ENCODE assay signal across 1 cellular context in the genomic region with DNA sequence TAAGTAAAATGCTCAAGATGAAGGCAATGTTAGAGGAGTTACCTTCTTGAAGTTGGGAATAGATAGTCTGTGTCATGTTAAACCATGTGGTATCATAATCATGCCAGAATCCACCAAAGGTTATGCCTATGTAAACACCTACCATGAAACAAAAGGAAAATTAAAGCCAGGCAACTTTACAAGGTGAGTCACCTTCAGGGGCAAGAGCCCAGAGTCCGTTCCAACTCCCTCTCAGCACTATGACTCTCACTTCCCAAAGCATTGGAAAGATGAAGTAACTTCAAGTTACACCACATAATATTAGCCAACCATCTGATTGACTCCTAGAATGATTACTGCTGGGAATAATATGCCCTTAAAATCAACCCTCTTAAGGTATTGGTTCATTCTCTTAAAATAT.
TF ChIP-seq lines count a peak whose summit lies in the region.

No MANE protein-coding gene starts in this region.

TF ChIP-seq in HepG2, 621 proteins besides CTCF, POLR2A, EP300 and RAD21 (continued from another document):
- TF ChIP-seq, protein P1, sequence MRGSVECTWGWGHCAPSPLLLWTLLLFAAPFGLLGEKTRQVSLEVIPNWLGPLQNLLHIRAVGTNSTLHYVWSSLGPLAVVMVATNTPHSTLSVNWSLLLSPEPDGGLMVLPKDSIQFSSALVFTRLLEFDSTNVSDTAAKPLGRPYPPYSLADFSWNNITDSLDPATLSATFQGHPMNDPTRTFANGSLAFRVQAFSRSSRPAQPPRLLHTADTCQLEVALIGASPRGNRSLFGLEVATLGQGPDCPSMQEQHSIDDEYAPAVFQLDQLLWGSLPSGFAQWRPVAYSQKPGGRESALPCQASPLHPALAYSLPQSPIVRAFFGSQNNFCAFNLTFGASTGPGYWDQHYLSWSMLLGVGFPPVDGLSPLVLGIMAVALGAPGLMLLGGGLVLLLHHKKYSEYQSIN (CRISPR knock-in tag; IDR thresholded peaks at IDR 0.05; ENCODE audit: borderline replicate concordance) = no peak
- TF ChIP-seq ELF3 (CRISPR knock-in tag; IDR thresholded peaks at IDR 0.05) (no peak), CEBPB (IDR thresholded peaks at IDR 0.05; ENCODE audit: borderline replicate concordance, low read depth, low read length) (0 out of 2 replicates have a peak, but pooled peaks have one; percentile 55), BORCS8-MEF2B (CRISPR knock-in tag; IDR thresholded peaks at IDR 0.05) (no peak)
- TF ChIP-seq, protein P2, sequence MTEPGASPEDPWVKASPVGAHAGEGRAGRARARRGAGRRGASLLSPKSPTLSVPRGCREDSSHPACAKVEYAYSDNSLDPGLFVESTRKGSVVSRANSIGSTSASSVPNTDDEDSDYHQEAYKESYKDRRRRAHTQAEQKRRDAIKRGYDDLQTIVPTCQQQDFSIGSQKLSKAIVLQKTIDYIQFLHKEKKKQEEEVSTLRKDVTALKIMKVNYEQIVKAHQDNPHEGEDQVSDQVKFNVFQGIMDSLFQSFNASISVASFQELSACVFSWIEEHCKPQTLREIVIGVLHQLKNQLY (CRISPR knock-in tag; IDR thresholded peaks at IDR 0.05) = no peak
- TF ChIP-seq, protein P3, sequence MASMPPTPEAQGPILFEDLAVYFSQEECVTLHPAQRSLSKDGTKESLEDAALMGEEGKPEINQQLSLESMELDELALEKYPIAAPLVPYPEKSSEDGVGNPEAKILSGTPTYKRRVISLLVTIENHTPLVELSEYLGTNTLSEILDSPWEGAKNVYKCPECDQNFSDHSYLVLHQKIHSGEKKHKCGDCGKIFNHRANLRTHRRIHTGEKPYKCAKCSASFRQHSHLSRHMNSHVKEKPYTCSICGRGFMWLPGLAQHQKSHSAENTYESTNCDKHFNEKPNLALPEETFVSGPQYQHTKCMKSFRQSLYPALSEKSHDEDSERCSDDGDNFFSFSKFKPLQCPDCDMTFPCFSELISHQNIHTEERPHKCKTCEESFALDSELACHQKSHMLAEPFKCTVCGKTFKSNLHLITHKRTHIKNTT (CRISPR knock-in tag; IDR thresholded peaks at IDR 0.05) = no peak
